8 cellular contexts compared by ENCODE assay signal in genomic region chr19:13082192-13083007, GRCh38. TPM values are rescaled to one million over a fixed set of nuclear protein-coding genes. Genes with fewer than 3 reads are reported as not detected.
DNase-seq lines count a peak whose midpoint lies in the region; ATAC-seq and TF ChIP-seq lines count a peak whose summit lies in the region.

No MANE protein-coding gene starts in this region.

- H3K4me1 Mint-ChIP-seq in Caco-2 (ENCODE audit: low read depth, unreplicated experiment) (no peaks in the 10 kb centered on the region), nephron progenitor cell (peaks cover 40% of the 10 kb centered on the region)
- H3K4me1 Mint-ChIP-seq in natural killer cell treated with Interleukin-12 subunit alpha and Interleukin-12 subunit beta and Interleukin-15 and Interleukin-18, amount 100 ng/mL, for 72 hours (ENCODE audit: low read depth in 2 of 2), result no peaks in the 10 kb centered on the region

- POLR2A ChIA-PET in Caco-2 (lab: Charles Lee), result no interaction called here

- TF ChIP-seq POLR2A in GM18505 (IDR thresholded peaks at IDR 0.05; ENCODE audit: borderline replicate concordance, extremely low read depth, insufficient read depth, insufficient read length), result no peak

- H3K9me3 Mint-ChIP-seq in Caco-2 (ENCODE audit: unreplicated experiment), result no peaks in the 10 kb centered on the region
- H3K9me3 Mint-ChIP-seq in nephron progenitor cell, result no peaks in the 10 kb centered on the region
- no peaks in the 10 kb centered on the region for H3K9me3 Mint-ChIP-seq in natural killer cell treated with Interleukin-12 subunit alpha and Interleukin-12 subunit beta and Interleukin-15 and Interleukin-18, amount 100 ng/mL, for 72 hours

- TF ChIP-seq CTCF in Caco-2 (IDR thresholded peaks at IDR 0.05; ENCODE audit: insufficient read depth in 1 of 2, low read depth in 1 of 2, low read length in 1 of 2, severe bottlenecking in 1 of 2, unreplicated experiment in 1 of 2) (peak; percentile 29 to 43), nephron progenitor cell (IDR thresholded peaks at IDR 0.05) (peak; percentile 22)

- intact Hi-C loops in Caco-2 (cut with micrococcal nuclease; ENCODE audit: unreplicated experiment), result no loop called here

- CTCF ChIA-PET in Caco-2 (lab: Charles Lee), result interaction anchor here (0.7 to 1.8 kb wide), 5 partner anchors 14 to 224 kb away, joined by 3 to 7 read pairs (median 3); no protein-coding TSS in a partner anchor

- H3K27me3 Mint-ChIP-seq in Caco-2 (ENCODE audit: insufficient read depth, unreplicated experiment) (peaks cover 5% of the 10 kb centered on the region), nephron progenitor cell (ENCODE audit: low read depth, poor library complexity) (peaks cover 67% of the 10 kb centered on the region)
- peaks cover 0 to 10% of the 10 kb centered on the region in 2 donors for H3K27me3 Mint-ChIP-seq in natural killer cell treated with Interleukin-12 subunit alpha and Interleukin-12 subunit beta and Interleukin-15 and Interleukin-18, amount 100 ng/mL, for 72 hours

- H3K4me3 Mint-ChIP-seq in Caco-2 (ENCODE audit: unreplicated experiment) (no peak overlapping the region), nephron progenitor cell (no peak overlapping the region)
- H3K4me3 Mint-ChIP-seq in natural killer cell treated with Interleukin-12 subunit alpha and Interleukin-12 subunit beta and Interleukin-15 and Interleukin-18, amount 100 ng/mL, for 72 hours, result no peak overlapping the region

- H3K27ac ChIP-seq in cingulate gyrus (ENCODE audit: low read depth, low read length), result peak overlapping the region; percentile 91

- no peaks in the 10 kb centered on the region; the same call in 1 of the 2 replicates for H3K27me3 ChIP-seq in Caco-2 (replicated peaks; ENCODE audit: control insufficient read depth, insufficient read depth, low read length)

- no peaks in the 10 kb centered on the region for H3K9me3 ChIP-seq in Caco-2

- H3K36me3 ChIP-seq in Caco-2 (ENCODE audit: control insufficient read depth, insufficient read depth, low read length), result no peaks in the 10 kb centered on the region

- no TSS peak for BruUV-seq in Caco-2 (replicated peaks; lab: Mats Ljungman, UMichigan)

- H3K4me3 ChIP-seq in Caco-2 (ENCODE audit: low read depth, low read length), result no peak overlapping the region

- H3K27ac Mint-ChIP-seq in Caco-2 (ENCODE audit: unreplicated experiment) (no peak overlapping the region), nephron progenitor cell (no peak overlapping the region)
- H3K27ac Mint-ChIP-seq in natural killer cell treated with Interleukin-12 subunit alpha and Interleukin-12 subunit beta and Interleukin-15 and Interleukin-18, amount 100 ng/mL, for 72 hours, result no peak overlapping the region

- DNase-seq in Caco-2, result peak; percentile 53 to 59
- DNase-seq in NCI-H2029 treated with DMSO at 0.1 percent for 48 hours (lab: John Stamatoyannopoulos, UW), result peak; percentile 23
- DNase-seq in nephron progenitor cell, result peak; percentile 61
- DNase-seq in natural killer cell treated with Interleukin-12 subunit alpha and Interleukin-12 subunit beta and Interleukin-15 and Interleukin-18, amount 100 ng/mL, for 72 hours (ENCODE audit: low spot score), result no peak
- DNase-seq in AML-193 (lab: John Stamatoyannopoulos, UW), result no peak

- no peak for ATAC-seq in GM18861 (IDR thresholded peaks at IDR 0.05; ENCODE audit: unreplicated experiment)
- no peak for ATAC-seq in GM18505 (IDR thresholded peaks at IDR 0.05; ENCODE audit: unreplicated experiment)
- ATAC-seq in natural killer cell treated with Interleukin-12 subunit alpha and Interleukin-12 subunit beta and Interleukin-15 and Interleukin-18, amount 100 ng/mL, for 72 hours, result no peak

- H3K36me3 Mint-ChIP-seq in Caco-2 (ENCODE audit: insufficient read depth, unreplicated experiment) (no peaks in the 10 kb centered on the region), nephron progenitor cell (ENCODE audit: low read depth) (no peaks in the 10 kb centered on the region)
- H3K36me3 Mint-ChIP-seq in natural killer cell treated with Interleukin-12 subunit alpha and Interleukin-12 subunit beta and Interleukin-15 and Interleukin-18, amount 100 ng/mL, for 72 hours, result no peaks in the 10 kb centered on the region

- H3K4me1 ChIP-seq in Caco-2, result no peaks in the 10 kb centered on the region

RNA-seq across cellular contexts. Expression of gene LYL1, which starts 20.3 kb away (rescaled TPM):
- 0.35 and 0.59 TPM in 2 replicates for total RNA-seq in Caco-2 (2022)
- total RNA-seq in natural killer cell treated with Interleukin-12 subunit alpha and Interleukin-12 subunit beta and Interleukin-15 and Interleukin-18, amount 100 ng/mL, for 72 hours, result 1 to 10 TPM in 1 of 2 donors, under 1 TPM in 1; 0.86 to 1.4 TPM

RNA-seq across cellular contexts. Expression of gene TRMT1, which starts 34.1 kb away (rescaled TPM):
- 42.6 and 46.4 TPM in 2 replicates for total RNA-seq in Caco-2 (2022)
- total RNA-seq in natural killer cell treated with Interleukin-12 subunit alpha and Interleukin-12 subunit beta and Interleukin-15 and Interleukin-18, amount 100 ng/mL, for 72 hours, result 100 to 1,000 TPM in 1 of 2 donors, 10 to 100 TPM in 1; 54.6 to 120 TPM

RNA-seq across cellular contexts. Expression of gene NACC1, which starts 35.7 kb away (rescaled TPM):
- 89.6 and 92.7 TPM in 2 replicates for total RNA-seq in Caco-2 (2022)
- 100 to 1,000 TPM; 129 to 138 TPM for total RNA-seq in natural killer cell treated with Interleukin-12 subunit alpha and Interleukin-12 subunit beta and Interleukin-15 and Interleukin-18, amount 100 ng/mL, for 72 hours

Comparison
In these comparisons a context has a peak if more than half of its experiments do, and no peak if none do; other contexts are left out.
1. DNase-seq: peak in Caco-2 (2 of 2), NCI-H2029 treated with DMSO at 0.1 percent for 48 hours (single experiment) and nephron progenitor cell (single experiment); none in natural killer cell treated with Interleukin-12 subunit alpha and Interleukin-12 subunit beta and Interleukin-15 and Interleukin-18, amount 100 ng/mL, for 72 hours (single experiment) and AML-193 (0 of 2).